Comparison of ENCODE assay signal across 8 cellular contexts in genomic region chr1:39105841-39106765, GRCh38.
DNase-seq lines count a peak whose midpoint lies in the region; ATAC-seq, FAIRE-seq and TF ChIP-seq lines count a peak whose summit lies in the region.

No MANE protein-coding gene starts in this region.

- peaks cover 6% of the 10 kb centered on the region; the same call in 1 of the 2 replicates for H4K20me1 ChIP-seq in DOHH2 (ENCODE audit: control insufficient read depth, insufficient read depth, low read depth, low read length)

- peaks cover 17% of the 10 kb centered on the region for H3F3A ChIP-seq in DOHH2 (ENCODE audit: control insufficient read depth, insufficient read depth)

- ATAC-seq in Right ventricle myocardium superior (ENCODE audit: poor library complexity): peak; percentile 26
- no peak for ATAC-seq in HG02870 (IDR thresholded peaks at IDR 0.05; ENCODE audit: unreplicated experiment)
- ATAC-seq in HG03095 (IDR thresholded peaks at IDR 0.05; ENCODE audit: unreplicated experiment): no peak

- intact Hi-C loops in Right ventricle myocardium superior (cut with DNase I): no loop called here

- H3K27me3 ChIP-seq in DOHH2 (ENCODE audit: control insufficient read depth, low read length) (peaks cover 66% of the 10 kb centered on the region), parathyroid adenoma (ENCODE audit: control insufficient read depth, insufficient read depth, low read length) (no peaks in the 10 kb centered on the region)

- no peaks in the 10 kb centered on the region for H3K9me2 ChIP-seq in DOHH2 (replicated peaks; ENCODE audit: control insufficient read depth, low read length)

- H3K4me2 ChIP-seq in DOHH2 (ENCODE audit: low read length): peak overlapping the region; percentile 54
- H3K4me2 ChIP-seq in parathyroid adenoma (ENCODE audit: low read length): peak overlapping the region; percentile 88

- DNase-seq in H54 (ENCODE audit: insufficient read length, low spot score) (peak; percentile 63), NCI-H526 treated with DMSO at 0.1 percent for 48 hours (lab: John Stamatoyannopoulos, UW) (peak; percentile 84), Right ventricle myocardium superior (peak; percentile 59)
- peak; percentile 26 for DNase-seq in activated T-helper 9 cell treated with anti-CD3 and anti-CD28 coated beads, Interleukin-2, amount 50 U/mL, for 16 hours (ENCODE audit: low read depth)

- no peak for FAIRE-seq in H54 (lab: Jason Lieb, UNC)

- no peak for TF ChIP-seq POLR2A in H54 (IDR thresholded peaks at IDR 0.05; ENCODE audit: low read depth, low read length)

- H3K9ac ChIP-seq in parathyroid adenoma: no peak overlapping the region

- peaks cover 33% of the 10 kb centered on the region for H3K4me1 ChIP-seq in DOHH2 (ENCODE audit: control insufficient read depth, low read length)
- H3K4me1 ChIP-seq in parathyroid adenoma: peaks cover 12% of the 10 kb centered on the region

- no peak for TF ChIP-seq CTCF in DOHH2 (IDR thresholded peaks at IDR 0.05; ENCODE audit: low read depth, low read length, poor library complexity, severe bottlenecking)
- TF ChIP-seq CTCF in parathyroid adenoma (IDR thresholded peaks at IDR 0.05): no peak

- H3K36me3 ChIP-seq in DOHH2 (ENCODE audit: control insufficient read depth, low read length) (no peaks in the 10 kb centered on the region), parathyroid adenoma (ENCODE audit: control insufficient read depth, insufficient read depth, low read length) (no peaks in the 10 kb centered on the region)

- H3K27ac ChIP-seq in DOHH2 (ENCODE audit: low read depth, low read length) (no peak overlapping the region), parathyroid adenoma (peak overlapping the region; percentile 78)

- H3K4me3 ChIP-seq in DOHH2 (ENCODE audit: low read length): peak overlapping the region; percentile 48
- peak overlapping the region; percentile 77 for H3K4me3 ChIP-seq in parathyroid adenoma (ENCODE audit: low read depth, low read length)

- peak overlapping the region; percentile 64 for H2AFZ ChIP-seq in parathyroid adenoma

- H3K79me2 ChIP-seq in DOHH2 (ENCODE audit: control insufficient read depth, low read length) (no peaks in the 10 kb centered on the region), parathyroid adenoma (peaks cover 12% of the 10 kb centered on the region)

- H3K9me3 ChIP-seq in DOHH2 (ENCODE audit: control insufficient read depth, insufficient read depth, low read length): no peaks in the 10 kb centered on the region
- H3K9me3 ChIP-seq in parathyroid adenoma (ENCODE audit: control insufficient read depth, low read length): no peaks in the 10 kb centered on the region

Comparison
In these comparisons a context has a peak if more than half of its experiments do, and no peak if none do; other contexts are left out.
1. DNase-seq: peak in every context shown above with its lines; median percentile 84 in NCI-H526 treated with DMSO at 0.1 percent for 48 hours; 63 in H54; 59 in Right ventricle myocardium superior; 26 in activated T-helper 9 cell treated with anti-CD3 and anti-CD28 coated beads, Interleukin-2, amount 50 U/mL, for 16 hours.